In genomic region chr5:157541452-157542118, GRCh38 we compare ENCODE assay signal across 11 cellular contexts. TPM values are rescaled to one million over a fixed set of nuclear protein-coding genes. Genes with fewer than 3 reads are reported as not detected.
DNase-seq lines count a peak whose midpoint lies in the region; ATAC-seq, FAIRE-seq and TF ChIP-seq lines count a peak whose summit lies in the region.
"Had no signal": no experiment of that assay in that cellular context is flagged by ENCODE, and none has a peak within 500 bp of the region (broad histone marks: within the 10 kb centered on the region; RNA-seq: fewer than 3 reads in every experiment).

No MANE protein-coding gene starts in this region.

- peak overlapping the region; percentile 68 for H3K4me3 Mint-ChIP-seq in activated CD8-positive, alpha-beta memory T cell treated with anti-CD3 and anti-CD28 coated beads, Interleukin-2, amount 10 ng/mL, durations not matched to agents 7 days and 5 days
- H3K4me3 Mint-ChIP-seq in immature natural killer cell, result peak overlapping the region in 1 of 5 donors; percentile 89
- H3K4me3 Mint-ChIP-seq: GM23338 had no signal

- H3K4me3 ChIP-seq in SK-N-SH (ENCODE audit: low read depth in 2 of 2, low read length in 1 of 2), result 0 out of 4 replicates have a peak overlapping the region, but pooled peaks of 1 of the 2 experiments have one; percentile 11
- H3K4me3 ChIP-seq in heart right ventricle, result peak overlapping the region in 5 of 10 donors; percentile 5 to 28 (median 11)
- H3K4me3 ChIP-seq in thoracic aorta, result peak overlapping the region; percentile 34
- H3K4me3 ChIP-seq: GM23338 had no signal

- TF ChIP-seq CTCF in SK-N-SH (IDR thresholded peaks at IDR 0.05), result no peak
- TF ChIP-seq CTCF in heart right ventricle (IDR thresholded peaks at IDR 0.05), result no peak
- TF ChIP-seq CTCF in thoracic aorta (IDR thresholded peaks at IDR 0.05), result no peak
- no peak for TF ChIP-seq CTCF in D721Med (IDR thresholded peaks at IDR 0.05; ENCODE audit: insufficient read depth, missing control alignments)

- peaks cover 9% of the 10 kb centered on the region for H3F3A ChIP-seq in SK-N-SH (replicated peaks; ENCODE audit: insufficient read depth)

- no peaks in the 10 kb centered on the region for H3K27me3 ChIP-seq in SK-N-SH (ENCODE audit: insufficient read depth)
- no peaks in the 10 kb centered on the region for H3K27me3 ChIP-seq in heart right ventricle
- no peaks in the 10 kb centered on the region for H3K27me3 ChIP-seq in thoracic aorta (replicated peaks; ENCODE audit: insufficient read depth)

- H3K27ac ChIP-seq in SK-N-SH (ENCODE audit: low read depth in 2 of 2, low read length in 1 of 2) (peak overlapping the region; percentile 53 to 76), heart right ventricle (peak overlapping the region in 9 of 10 donors; percentile 17 to 87 (median 62)), thoracic aorta (peak overlapping the region; percentile 3 to 38)

- peak overlapping the region; percentile 5; the same call in 1 of the 2 replicates for H3K9ac ChIP-seq in SK-N-SH

- 69% methylated on average over 6 of the region's 6 CpGs for WGBS in SK-N-SH (ENCODE audit: low lambda C conversion rate)
- 38 to 40% methylated on average over 6 of the region's 6 CpGs for WGBS in heart right ventricle, 2 donors

- DNase-seq in activated CD8-positive, alpha-beta memory T cell treated with anti-CD3 and anti-CD28 coated beads, Interleukin-2, amount 10 ng/mL, durations not matched to agents 7 days and 5 days, result peak; percentile 61
- no peak for DNase-seq in activated CD8-positive, alpha-beta memory T cell treated with anti-CD3 and anti-CD28 coated beads, Interleukin-2, amount 50 U/mL, for 48 hours
- DNase-seq in SK-N-SH (no peak), heart right ventricle (no peak), thoracic aorta (ENCODE audit: low spot score) (no peak), NCI-H1092 treated with DMSO at 0.1 percent for 48 hours (lab: John Stamatoyannopoulos, UW) (no peak), D721Med (ENCODE audit: insufficient read length, low spot score) (no peak), immature natural killer cell (no peak)
- DNase-seq: activated gamma-delta T cell treated with Interleukin-2 at 50 U/mL for 16 hours, NCI-H524 had no signal

- H3K27ac Mint-ChIP-seq in activated CD8-positive, alpha-beta memory T cell treated with anti-CD3 and anti-CD28 coated beads, Interleukin-2, amount 10 ng/mL, durations not matched to agents 7 days and 5 days, result peak overlapping the region; percentile 95
- peak overlapping the region in 2 of 6 donors; percentile 87 to 94 for H3K27ac Mint-ChIP-seq in immature natural killer cell

- H3K36me3 Mint-ChIP-seq in activated CD8-positive, alpha-beta memory T cell treated with anti-CD3 and anti-CD28 coated beads, Interleukin-2, amount 10 ng/mL, durations not matched to agents 7 days and 5 days, result peaks cover 59% of the 10 kb centered on the region
- H3K36me3 Mint-ChIP-seq in immature natural killer cell, result no peaks in the 10 kb centered on the region

- no peak for TF ChIP-seq RAD21 in SK-N-SH (IDR thresholded peaks at IDR 0.05; ENCODE audit: low read length)

- H3K27me3 Mint-ChIP-seq in activated CD8-positive, alpha-beta memory T cell treated with anti-CD3 and anti-CD28 coated beads, Interleukin-2, amount 10 ng/mL, durations not matched to agents 7 days and 5 days, result no peaks in the 10 kb centered on the region
- H3K27me3 Mint-ChIP-seq in immature natural killer cell (ENCODE audit: low read depth in 3 of 3), result peaks cover 2 to 5% (median 4%) of the 10 kb centered on the region in 3 donors

- H3K36me3 ChIP-seq in SK-N-SH (replicated peaks in 1 of 2; ENCODE audit: control insufficient read depth in 1 of 2, insufficient read depth in 2 of 2, low read length in 1 of 2), result peaks cover 7 to 32% of the 10 kb centered on the region in 2 experiments
- H3K36me3 ChIP-seq in heart right ventricle, result peaks cover 0 to 14% (median 7%) of the 10 kb centered on the region in 9 donors
- H3K36me3 ChIP-seq in thoracic aorta, result peaks cover 4% of the 10 kb centered on the region

- H3K79me2 ChIP-seq in SK-N-SH (ENCODE audit: insufficient read depth), result peaks cover 100% of the 10 kb centered on the region

- H3K4me1 ChIP-seq in SK-N-SH (ENCODE audit: control insufficient read depth in 1 of 2, insufficient read depth in 2 of 2, low read depth in 1 of 2, low read length in 1 of 2) (peaks cover 13 to 31% of the 10 kb centered on the region in 2 experiments), heart right ventricle (peaks cover 20 to 95% (median 75%) of the 10 kb centered on the region in 9 donors), thoracic aorta (ENCODE audit: control insufficient read depth in 1 of 2, low read depth in 2 of 2) (peaks cover 26 to 64% of the 10 kb centered on the region in 2 donors)

- no peaks in the 10 kb centered on the region for H3K9me3 ChIP-seq in SK-N-SH
- no peaks in the 10 kb centered on the region for H3K9me3 ChIP-seq in heart right ventricle
- no peaks in the 10 kb centered on the region for H3K9me3 ChIP-seq in thoracic aorta

- no peak for TF ChIP-seq EP300 in SK-N-SH (IDR thresholded peaks at IDR 0.05; ENCODE audit: borderline replicate concordance in 1 of 2, low read depth in 1 of 2, low read length in 1 of 2)

- intact Hi-C loops in heart right ventricle (cut with DNase I), result no loop called here

- peak overlapping the region; percentile 67 for H3K4me2 ChIP-seq in SK-N-SH
- H3K4me2 ChIP-seq: GM23338 had no signal

- no peaks in the 10 kb centered on the region for H3K9me2 ChIP-seq in SK-N-SH

- no peaks in the 10 kb centered on the region for H3K9me3 Mint-ChIP-seq in activated CD8-positive, alpha-beta memory T cell treated with anti-CD3 and anti-CD28 coated beads, Interleukin-2, amount 10 ng/mL, durations not matched to agents 7 days and 5 days (ENCODE audit: low read depth)
- H3K9me3 Mint-ChIP-seq in immature natural killer cell, result no peaks in the 10 kb centered on the region
- H3K9me3 Mint-ChIP-seq: GM23338 had no signal

- H4K20me1 ChIP-seq in SK-N-SH (ENCODE audit: insufficient read depth), result peaks cover 77% of the 10 kb centered on the region

- POLR2A ChIA-PET in SK-N-SH (lab: Yijun Ruan, JAX), result no interaction called here

- peaks cover 97% of the 10 kb centered on the region for H3K4me1 Mint-ChIP-seq in activated CD8-positive, alpha-beta memory T cell treated with anti-CD3 and anti-CD28 coated beads, Interleukin-2, amount 10 ng/mL, durations not matched to agents 7 days and 5 days
- H3K4me1 Mint-ChIP-seq in immature natural killer cell, result peaks cover 0 to 17% of the 10 kb centered on the region in 2 donors

- peak; percentile 25 for ATAC-seq in activated CD8-positive, alpha-beta memory T cell treated with anti-CD3 and anti-CD28 coated beads, Interleukin-2, amount 10 ng/mL, durations not matched to agents 7 days and 5 days
- ATAC-seq in heart right ventricle, result peak in 6 of 8 donors; percentile 4 to 53 (median 41)
- no peak for ATAC-seq in thoracic aorta (ENCODE audit: insufficient number of reproducible peaks, low FRiP score, low read depth)

- no peak for FAIRE-seq in D721Med (lab: Jason Lieb, UNC)

- no peak overlapping the region for H2AFZ ChIP-seq in SK-N-SH (ENCODE audit: low read depth)
- H2AFZ ChIP-seq: GM23338 had no signal

- CTCF ChIA-PET in activated CD8-positive, alpha-beta memory T cell treated with anti-CD3 and anti-CD28 coated beads, Interleukin-2, amount 10 ng/mL, durations not matched to agents 7 days and 5 days (lab: Charles Lee), result interaction anchor here (0.6 to 2.5 kb wide), 15 partner anchors 9 to 202 kb away, joined by 3 to 12 read pairs (median 4); partner anchors contain the start of genes LSM11 and THG1L
- CTCF ChIA-PET in SK-N-SH (lab: Yijun Ruan, JAX), result interaction anchor here (0.8 to 1.2 kb wide), 2 partner anchors 18 to 30 kb away, joined by 3 to 4 read pairs; no protein-coding TSS in a partner anchor

TF ChIP-seq in SK-N-SH, 30 proteins besides CTCF, POLR2A, EP300 and RAD21 (continues in another document):
- TF ChIP-seq, protein P1, sequence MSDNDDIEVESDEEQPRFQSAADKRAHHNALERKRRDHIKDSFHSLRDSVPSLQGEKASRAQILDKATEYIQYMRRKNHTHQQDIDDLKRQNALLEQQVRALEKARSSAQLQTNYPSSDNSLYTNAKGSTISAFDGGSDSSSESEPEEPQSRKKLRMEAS (IDR thresholded peaks at IDR 0.05; ENCODE audit: low read depth), result no peak
- TF ChIP-seq MXI1 (IDR thresholded peaks at IDR 0.05; ENCODE audit: low read depth, low read length), result no peak
- TF ChIP-seq MEF2A (IDR thresholded peaks at IDR 0.05; ENCODE audit: borderline replicate concordance, low read depth), result no peak
- TF ChIP-seq ZBTB33 (IDR thresholded peaks at IDR 0.05; ENCODE audit: borderline replicate concordance, low read depth), result no peak
- no peak for TF ChIP-seq RXRA (IDR thresholded peaks at IDR 0.05; ENCODE audit: borderline replicate concordance, low read depth)
- no peak for TF ChIP-seq JUND (IDR thresholded peaks at IDR 0.05)
- no peak for TF ChIP-seq NRF1 (IDR thresholded peaks at IDR 0.05; ENCODE audit: low read depth, low read length)

RNA-seq across cellular contexts. Expression of gene ADAM19, which starts 34.0 kb away (rescaled TPM):
- total RNA-seq in activated CD8-positive, alpha-beta memory T cell treated with anti-CD3 and anti-CD28 coated beads, Interleukin-2, amount 10 ng/mL, durations not matched to agents 7 days and 5 days, result 100 to 1,000 TPM; 219 to 341 TPM
- polyA plus RNA-seq in SK-N-SH (2012; rRNA removed), result 43.1 and 46.9 TPM in 2 replicates
- polyA plus RNA-seq in SK-N-SH (2012; cell fraction: cytosol; rRNA removed), result 33.7 and 41.3 TPM in 2 replicates
- 61.7 and 79.6 TPM in 2 replicates for polyA plus RNA-seq in SK-N-SH (2012; cell fraction: nucleus; rRNA removed)
- total RNA-seq in heart right ventricle, result 10 to 100 TPM in 7 of 10 donors, 1 to 10 TPM in 3; 5.5 to 49.6 (median 28.1) TPM
- 1 to 10 TPM; 6.4 to 8.8 TPM for polyA plus RNA-seq in heart right ventricle
- 10 to 100 TPM in 1 of 2 donors, 1 to 10 TPM in 1; 9.9 to 46.1 TPM for total RNA-seq in thoracic aorta
- polyA plus RNA-seq in immature natural killer cell, result under 1 TPM in 2 of 3 donors, not detected in 1; 0.03 to 0.10 TPM

Comparison
In these comparisons a context has a peak if more than half of its experiments do, and no peak if none do; other contexts are left out.
1. RNA of gene ADAM19, which starts 34.0 kb away (total RNA-seq): 219 to 341 TPM in activated CD8-positive, alpha-beta memory T cell treated with anti-CD3 and anti-CD28 coated beads, Interleukin-2, amount 10 ng/mL, durations not matched to agents 7 days and 5 days; 9.9 to 46.1 TPM in thoracic aorta and 5.5 to 49.6 TPM in heart right ventricle; every median in the first group is over 4 times any median in the second.
2. Peak in every context shown above with its lines, with median percentiles within 50 percentile points of each other: H3K27ac ChIP-seq.